In the genomic region with DNA sequence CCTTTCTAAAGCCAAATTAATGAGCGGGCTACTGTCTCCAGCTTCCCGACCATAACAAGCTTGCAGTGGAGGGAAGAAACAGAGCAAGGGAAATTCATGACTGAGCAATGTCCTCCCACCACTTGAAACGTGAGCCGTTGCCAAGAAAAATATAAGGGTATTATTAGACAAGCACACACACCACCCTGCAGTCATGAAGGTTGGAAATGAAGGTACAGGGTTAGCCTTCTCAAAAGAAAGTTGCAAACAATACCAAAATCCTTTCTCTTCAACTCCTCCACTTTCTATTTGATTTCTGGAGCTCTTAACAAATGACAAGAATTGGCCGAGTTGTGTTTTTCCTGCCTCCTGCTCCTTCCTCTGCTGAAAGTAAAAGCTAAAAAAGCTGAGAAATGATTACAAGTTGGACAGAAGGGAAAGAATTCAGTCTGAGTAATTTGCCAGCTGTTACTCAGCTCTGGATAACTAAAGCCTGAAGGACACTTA, we compare ENCODE assay signal across 1 cellular context.
TF ChIP-seq lines count a peak whose summit lies in the region.

No MANE protein-coding gene starts in this region.

TF ChIP-seq in HEK293, 187 proteins besides CTCF, POLR2A, EP300 and RAD21 (continued from another document):
- TF ChIP-seq, protein P1, sequence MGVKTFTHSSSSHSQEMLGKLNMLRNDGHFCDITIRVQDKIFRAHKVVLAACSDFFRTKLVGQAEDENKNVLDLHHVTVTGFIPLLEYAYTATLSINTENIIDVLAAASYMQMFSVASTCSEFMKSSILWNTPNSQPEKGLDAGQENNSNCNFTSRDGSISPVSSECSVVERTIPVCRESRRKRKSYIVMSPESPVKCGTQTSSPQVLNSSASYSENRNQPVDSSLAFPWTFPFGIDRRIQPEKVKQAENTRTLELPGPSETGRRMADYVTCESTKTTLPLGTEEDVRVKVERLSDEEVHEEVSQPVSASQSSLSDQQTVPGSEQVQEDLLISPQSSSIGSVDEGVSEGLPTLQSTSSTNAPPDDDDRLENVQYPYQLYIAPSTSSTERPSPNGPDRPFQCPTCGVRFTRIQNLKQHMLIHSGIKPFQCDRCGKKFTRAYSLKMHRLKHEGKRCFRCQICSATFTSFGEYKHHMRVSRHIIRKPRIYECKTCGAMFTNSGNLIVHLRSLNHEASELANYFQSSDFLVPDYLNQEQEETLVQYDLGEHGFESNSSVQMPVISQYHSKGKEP (tag by site-specific recombination; IDR thresholded peaks at IDR 0.05): peak; percentile 31; the same call in 1 of the 2 replicates
- no peak for TF ChIP-seq SCRT1 (tag by site-specific recombination; IDR thresholded peaks at IDR 0.05; ENCODE audit: borderline replicate concordance)
- 0 out of 2 replicates have a peak, but pooled peaks have one; percentile 38 for TF ChIP-seq ZBTB8A (tag by site-specific recombination; IDR thresholded peaks at IDR 0.05)
- no peak for TF ChIP-seq ZNF654 (tag by site-specific recombination; IDR thresholded peaks at IDR 0.05; ENCODE audit: low read depth)
- TF ChIP-seq, protein P2, sequence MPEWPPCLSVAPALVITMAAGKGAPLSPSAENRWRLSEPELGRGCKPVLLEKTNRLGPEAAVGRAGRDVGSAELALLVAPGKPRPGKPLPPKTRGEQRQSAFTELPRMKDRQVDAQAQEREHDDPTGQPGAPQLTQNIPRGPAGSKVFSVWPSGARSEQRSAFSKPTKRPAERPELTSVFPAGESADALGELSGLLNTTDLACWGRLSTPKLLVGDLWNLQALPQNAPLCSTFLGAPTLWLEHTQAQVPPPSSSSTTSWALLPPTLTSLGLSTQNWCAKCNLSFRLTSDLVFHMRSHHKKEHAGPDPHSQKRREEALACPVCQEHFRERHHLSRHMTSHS (tag by site-specific recombination; IDR thresholded peaks at IDR 0.05): no peak
- TF ChIP-seq ZNF658 (tag by site-specific recombination; IDR thresholded peaks at IDR 0.05): no peak
- no peak for TF ChIP-seq EGR2 (tag by site-specific recombination; IDR thresholded peaks at IDR 0.05; ENCODE audit: low read depth)
- 0 out of 2 replicates have a peak, but pooled peaks have one; percentile 37 for TF ChIP-seq KLF8 (tag by site-specific recombination; IDR thresholded peaks at IDR 0.05)
- TF ChIP-seq IKZF3 (tag by site-specific recombination; IDR thresholded peaks at IDR 0.05): peak; percentile 63; the same call in 1 of the 2 replicates
- TF ChIP-seq, protein P3, sequence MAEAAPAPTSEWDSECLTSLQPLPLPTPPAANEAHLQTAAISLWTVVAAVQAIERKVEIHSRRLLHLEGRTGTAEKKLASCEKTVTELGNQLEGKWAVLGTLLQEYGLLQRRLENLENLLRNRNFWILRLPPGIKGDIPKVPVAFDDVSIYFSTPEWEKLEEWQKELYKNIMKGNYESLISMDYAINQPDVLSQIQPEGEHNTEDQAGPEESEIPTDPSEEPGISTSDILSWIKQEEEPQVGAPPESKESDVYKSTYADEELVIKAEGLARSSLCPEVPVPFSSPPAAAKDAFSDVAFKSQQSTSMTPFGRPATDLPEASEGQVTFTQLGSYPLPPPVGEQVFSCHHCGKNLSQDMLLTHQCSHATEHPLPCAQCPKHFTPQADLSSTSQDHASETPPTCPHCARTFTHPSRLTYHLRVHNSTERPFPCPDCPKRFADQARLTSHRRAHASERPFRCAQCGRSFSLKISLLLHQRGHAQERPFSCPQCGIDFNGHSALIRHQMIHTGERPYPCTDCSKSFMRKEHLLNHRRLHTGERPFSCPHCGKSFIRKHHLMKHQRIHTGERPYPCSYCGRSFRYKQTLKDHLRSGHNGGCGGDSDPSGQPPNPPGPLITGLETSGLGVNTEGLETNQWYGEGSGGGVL (tag by site-specific recombination; IDR thresholded peaks at IDR 0.05): peak; percentile 78
- TF ChIP-seq SALL2 (tag by site-specific recombination; IDR thresholded peaks at IDR 0.05; ENCODE audit: borderline replicate concordance): no peak
- peak; percentile 89 for TF ChIP-seq ZNF600 (tag by site-specific recombination; IDR thresholded peaks at IDR 0.05)
- TF ChIP-seq MZF1 (tag by site-specific recombination; IDR thresholded peaks at IDR 0.05; ENCODE audit: borderline replicate concordance): peak; percentile 30; the same call in 1 of the 2 replicates
- TF ChIP-seq, protein P4, sequence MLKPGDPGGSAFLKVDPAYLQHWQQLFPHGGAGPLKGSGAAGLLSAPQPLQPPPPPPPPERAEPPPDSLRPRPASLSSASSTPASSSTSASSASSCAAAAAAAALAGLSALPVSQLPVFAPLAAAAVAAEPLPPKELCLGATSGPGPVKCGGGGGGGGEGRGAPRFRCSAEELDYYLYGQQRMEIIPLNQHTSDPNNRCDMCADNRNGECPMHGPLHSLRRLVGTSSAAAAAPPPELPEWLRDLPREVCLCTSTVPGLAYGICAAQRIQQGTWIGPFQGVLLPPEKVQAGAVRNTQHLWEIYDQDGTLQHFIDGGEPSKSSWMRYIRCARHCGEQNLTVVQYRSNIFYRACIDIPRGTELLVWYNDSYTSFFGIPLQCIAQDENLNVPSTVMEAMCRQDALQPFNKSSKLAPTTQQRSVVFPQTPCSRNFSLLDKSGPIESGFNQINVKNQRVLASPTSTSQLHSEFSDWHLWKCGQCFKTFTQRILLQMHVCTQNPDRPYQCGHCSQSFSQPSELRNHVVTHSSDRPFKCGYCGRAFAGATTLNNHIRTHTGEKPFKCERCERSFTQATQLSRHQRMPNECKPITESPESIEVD (tag by site-specific recombination; IDR thresholded peaks at IDR 0.05): peak; percentile 60
- TF ChIP-seq ZBTB20 (tag by site-specific recombination; IDR thresholded peaks at IDR 0.05): 0 out of 2 replicates have a peak, but pooled peaks have one; percentile 56
- 0 out of 2 replicates have a peak, but pooled peaks have one; percentile 39 for TF ChIP-seq ZNF561 (tag by site-specific recombination; IDR thresholded peaks at IDR 0.05; ENCODE audit: borderline replicate concordance)
- TF ChIP-seq, protein P5, sequence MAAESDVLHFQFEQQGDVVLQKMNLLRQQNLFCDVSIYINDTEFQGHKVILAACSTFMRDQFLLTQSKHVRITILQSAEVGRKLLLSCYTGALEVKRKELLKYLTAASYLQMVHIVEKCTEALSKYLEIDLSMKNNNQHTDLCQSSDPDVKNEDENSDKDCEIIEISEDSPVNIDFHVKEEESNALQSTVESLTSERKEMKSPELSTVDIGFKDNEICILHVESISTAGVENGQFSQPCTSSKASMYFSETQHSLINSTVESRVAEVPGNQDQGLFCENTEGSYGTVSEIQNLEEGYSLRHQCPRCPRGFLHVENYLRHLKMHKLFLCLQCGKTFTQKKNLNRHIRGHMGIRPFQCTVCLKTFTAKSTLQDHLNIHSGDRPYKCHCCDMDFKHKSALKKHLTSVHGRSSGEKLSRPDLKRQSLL (tag by site-specific recombination; IDR thresholded peaks at IDR 0.05): peak; percentile 88
- TF ChIP-seq ZBTB17 (tag by site-specific recombination; IDR thresholded peaks at IDR 0.05): peak; percentile 38; the same call in 1 of the 2 replicates
- TF ChIP-seq TRIM28 (IDR thresholded peaks at IDR 0.05; ENCODE audit: borderline replicate concordance, low read length): peak; percentile 92
- peak; percentile 94 for TF ChIP-seq PRDM1 (tag by site-specific recombination; IDR thresholded peaks at IDR 0.05)
- TF ChIP-seq, protein P6, sequence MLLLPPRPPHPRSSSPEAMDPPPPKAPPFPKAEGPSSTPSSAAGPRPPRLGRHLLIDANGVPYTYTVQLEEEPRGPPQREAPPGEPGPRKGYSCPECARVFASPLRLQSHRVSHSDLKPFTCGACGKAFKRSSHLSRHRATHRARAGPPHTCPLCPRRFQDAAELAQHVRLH (tag by site-specific recombination; IDR thresholded peaks at IDR 0.05): 0 out of 2 replicates have a peak, but pooled peaks have one; percentile 12
- TF ChIP-seq ZNF24 (tag by site-specific recombination; IDR thresholded peaks at IDR 0.05): 0 out of 2 replicates have a peak, but pooled peaks have one; percentile 53
- no peak for TF ChIP-seq ZNF350 (tag by site-specific recombination; IDR thresholded peaks at IDR 0.05)
- TF ChIP-seq ZNF660 (tag by site-specific recombination; IDR thresholded peaks at IDR 0.05): peak; percentile 52; the same call in 1 of the 2 replicates
- TF ChIP-seq, protein P7, sequence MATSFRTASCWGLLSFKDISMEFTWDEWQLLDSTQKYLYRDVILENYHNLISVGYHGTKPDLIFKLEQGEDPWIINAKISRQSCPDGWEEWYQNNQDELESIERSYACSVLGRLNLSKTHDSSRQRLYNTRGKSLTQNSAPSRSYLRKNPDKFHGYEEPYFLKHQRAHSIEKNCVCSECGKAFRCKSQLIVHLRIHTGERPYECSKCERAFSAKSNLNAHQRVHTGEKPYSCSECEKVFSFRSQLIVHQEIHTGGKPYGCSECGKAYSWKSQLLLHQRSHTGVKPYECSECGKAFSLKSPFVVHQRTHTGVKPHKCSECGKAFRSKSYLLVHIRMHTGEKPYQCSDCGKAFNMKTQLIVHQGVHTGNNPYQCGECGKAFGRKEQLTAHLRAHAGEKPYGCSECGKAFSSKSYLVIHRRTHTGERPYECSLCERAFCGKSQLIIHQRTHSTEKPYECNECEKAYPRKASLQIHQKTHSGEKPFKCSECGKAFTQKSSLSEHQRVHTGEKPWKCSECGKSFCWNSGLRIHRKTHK (tag by site-specific recombination; IDR thresholded peaks at IDR 0.05): no peak
- TF ChIP-seq SP2 (tag by site-specific recombination; IDR thresholded peaks at IDR 0.05): 0 out of 2 replicates have a peak, but pooled peaks have one; percentile 7
- peak; percentile 85 for TF ChIP-seq WT1 (tag by site-specific recombination; IDR thresholded peaks at IDR 0.05)
- peak; percentile 96 for TF ChIP-seq SP7 (tag by site-specific recombination; IDR thresholded peaks at IDR 0.05)
- TF ChIP-seq, protein P8, sequence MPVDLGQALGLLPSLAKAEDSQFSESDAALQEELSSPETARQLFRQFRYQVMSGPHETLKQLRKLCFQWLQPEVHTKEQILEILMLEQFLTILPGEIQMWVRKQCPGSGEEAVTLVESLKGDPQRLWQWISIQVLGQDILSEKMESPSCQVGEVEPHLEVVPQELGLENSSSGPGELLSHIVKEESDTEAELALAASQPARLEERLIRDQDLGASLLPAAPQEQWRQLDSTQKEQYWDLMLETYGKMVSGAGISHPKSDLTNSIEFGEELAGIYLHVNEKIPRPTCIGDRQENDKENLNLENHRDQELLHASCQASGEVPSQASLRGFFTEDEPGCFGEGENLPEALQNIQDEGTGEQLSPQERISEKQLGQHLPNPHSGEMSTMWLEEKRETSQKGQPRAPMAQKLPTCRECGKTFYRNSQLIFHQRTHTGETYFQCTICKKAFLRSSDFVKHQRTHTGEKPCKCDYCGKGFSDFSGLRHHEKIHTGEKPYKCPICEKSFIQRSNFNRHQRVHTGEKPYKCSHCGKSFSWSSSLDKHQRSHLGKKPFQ (tag by site-specific recombination; IDR thresholded peaks at IDR 0.05): peak; percentile 34; the same call in 1 of the 2 replicates
- peak; percentile 33; the same call in 1 of the 2 replicates for TF ChIP-seq ZXDB (tag by site-specific recombination; IDR thresholded peaks at IDR 0.05)
- no peak for TF ChIP-seq ZNF76 (tag by site-specific recombination; IDR thresholded peaks at IDR 0.05; ENCODE audit: borderline replicate concordance, low read depth)
- TF ChIP-seq, protein P9, sequence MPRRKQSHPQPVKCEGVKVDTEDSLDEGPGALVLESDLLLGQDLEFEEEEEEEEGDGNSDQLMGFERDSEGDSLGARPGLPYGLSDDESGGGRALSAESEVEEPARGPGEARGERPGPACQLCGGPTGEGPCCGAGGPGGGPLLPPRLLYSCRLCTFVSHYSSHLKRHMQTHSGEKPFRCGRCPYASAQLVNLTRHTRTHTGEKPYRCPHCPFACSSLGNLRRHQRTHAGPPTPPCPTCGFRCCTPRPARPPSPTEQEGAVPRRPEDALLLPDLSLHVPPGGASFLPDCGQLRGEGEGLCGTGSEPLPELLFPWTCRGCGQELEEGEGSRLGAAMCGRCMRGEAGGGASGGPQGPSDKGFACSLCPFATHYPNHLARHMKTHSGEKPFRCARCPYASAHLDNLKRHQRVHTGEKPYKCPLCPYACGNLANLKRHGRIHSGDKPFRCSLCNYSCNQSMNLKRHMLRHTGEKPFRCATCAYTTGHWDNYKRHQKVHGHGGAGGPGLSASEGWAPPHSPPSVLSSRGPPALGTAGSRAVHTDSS (tag by site-specific recombination; IDR thresholded peaks at IDR 0.05): no peak
- peak; percentile 89 for TF ChIP-seq OSR2 (tag by site-specific recombination; IDR thresholded peaks at IDR 0.05)
- TF ChIP-seq, protein P10, sequence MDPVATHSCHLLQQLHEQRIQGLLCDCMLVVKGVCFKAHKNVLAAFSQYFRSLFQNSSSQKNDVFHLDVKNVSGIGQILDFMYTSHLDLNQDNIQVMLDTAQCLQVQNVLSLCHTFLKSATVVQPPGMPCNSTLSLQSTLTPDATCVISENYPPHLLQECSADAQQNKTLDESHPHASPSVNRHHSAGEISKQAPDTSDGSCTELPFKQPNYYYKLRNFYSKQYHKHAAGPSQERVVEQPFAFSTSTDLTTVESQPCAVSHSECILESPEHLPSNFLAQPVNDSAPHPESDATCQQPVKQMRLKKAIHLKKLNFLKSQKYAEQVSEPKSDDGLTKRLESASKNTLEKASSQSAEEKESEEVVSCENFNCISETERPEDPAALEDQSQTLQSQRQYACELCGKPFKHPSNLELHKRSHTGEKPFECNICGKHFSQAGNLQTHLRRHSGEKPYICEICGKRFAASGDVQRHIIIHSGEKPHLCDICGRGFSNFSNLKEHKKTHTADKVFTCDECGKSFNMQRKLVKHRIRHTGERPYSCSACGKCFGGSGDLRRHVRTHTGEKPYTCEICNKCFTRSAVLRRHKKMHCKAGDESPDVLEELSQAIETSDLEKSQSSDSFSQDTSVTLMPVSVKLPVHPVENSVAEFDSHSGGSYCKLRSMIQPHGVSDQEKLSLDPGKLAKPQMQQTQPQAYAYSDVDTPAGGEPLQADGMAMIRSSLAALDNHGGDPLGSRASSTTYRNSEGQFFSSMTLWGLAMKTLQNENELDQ (tag by site-specific recombination; IDR thresholded peaks at IDR 0.05; ENCODE audit: low read depth): no peak
TF ChIP-seq in HEK293: peak in this region for 26.
